7 cellular contexts compared by ENCODE assay signal in genomic region chr1:47674189-47674588, GRCh38.
"Had no signal": no experiment of that assay in that cellular context is flagged by ENCODE, and none has a peak within 500 bp of the region (broad histone marks: within the 10 kb centered on the region; RNA-seq: fewer than 3 reads in every experiment).

No MANE protein-coding gene starts in this region.

- DNase-seq: H9, HCEC 1CT, KG1 had no signal

- ATAC-seq: GM23338 had no signal

- FAIRE-seq: H1, H54 had no signal

- H3K4me2 ChIP-seq: GM23338 had no signal

- H3K4me3 ChIP-seq: GM23338 had no signal

- H2AFZ ChIP-seq: GM23338 had no signal

- H3K27ac ChIP-seq: HL-60 had no signal
